26 cellular contexts compared by ENCODE assay signal in genomic region chr14:104364830-104365229, GRCh38.
DNase-seq lines count a peak whose midpoint lies in the region; ATAC-seq and TF ChIP-seq lines count a peak whose summit lies in the region.
"Had no signal": no experiment of that assay in that cellular context is flagged by ENCODE, and none has a peak within 500 bp of the region (broad histone marks: within the 10 kb centered on the region; RNA-seq: fewer than 3 reads in every experiment).

No MANE protein-coding gene starts in this region.

- no peak for TF ChIP-seq CTCF in natural killer cell (IDR thresholded peaks at IDR 0.05)

- no peak overlapping the region for H3K4me3 Mint-ChIP-seq in natural killer cell treated with Interleukin-12 subunit alpha and Interleukin-12 subunit beta and Interleukin-15 and Interleukin-18, amount 100 ng/mL, for 72 hours
- H3K4me3 Mint-ChIP-seq in natural killer cell: no peak overlapping the region
- H3K4me3 Mint-ChIP-seq: activated naive CD8-positive, alpha-beta T cell treated with anti-CD3 and anti-CD28 coated beads, Interleukin-2, amount 10 ng/mL, durations not matched to agents 7 days and 5 days; immature natural killer cell; memory B cell; neural progenitor cell; stimulated activated naive B cell treated with anti-CD40 and anti-IgM and Interleukin-4, amounts not matched to agents 10 μg/mL and 1 μg/mL and 100 μg/mL, for 72 hours; type B pancreatic cell had no signal

- H3K36me3 Mint-ChIP-seq in natural killer cell treated with Interleukin-12 subunit alpha and Interleukin-12 subunit beta and Interleukin-15 and Interleukin-18, amount 100 ng/mL, for 72 hours: no peaks in the 10 kb centered on the region
- H3K36me3 Mint-ChIP-seq in natural killer cell: no peaks in the 10 kb centered on the region
- H3K36me3 Mint-ChIP-seq: activated naive CD8-positive, alpha-beta T cell treated with anti-CD3 and anti-CD28 coated beads, Interleukin-2, amount 10 ng/mL, durations not matched to agents 7 days and 5 days; immature natural killer cell; memory B cell; neural progenitor cell; stimulated activated naive B cell treated with anti-CD40 and anti-IgM and Interleukin-4, amounts not matched to agents 10 μg/mL and 1 μg/mL and 100 μg/mL, for 72 hours; type B pancreatic cell had no signal

- H3K27me3 Mint-ChIP-seq in natural killer cell treated with Interleukin-12 subunit alpha and Interleukin-12 subunit beta and Interleukin-15 and Interleukin-18, amount 100 ng/mL, for 72 hours: peaks cover 0 to 1% of the 10 kb centered on the region in 2 donors
- no peaks in the 10 kb centered on the region for H3K27me3 Mint-ChIP-seq in natural killer cell (ENCODE audit: low read depth in 2 of 2)
- H3K27me3 Mint-ChIP-seq: activated naive CD8-positive, alpha-beta T cell treated with anti-CD3 and anti-CD28 coated beads, Interleukin-2, amount 10 ng/mL, durations not matched to agents 7 days and 5 days had no signal

- H3K27ac Mint-ChIP-seq in natural killer cell treated with Interleukin-12 subunit alpha and Interleukin-12 subunit beta and Interleukin-15 and Interleukin-18, amount 100 ng/mL, for 72 hours: no peak overlapping the region
- no peak overlapping the region for H3K27ac Mint-ChIP-seq in natural killer cell
- H3K27ac Mint-ChIP-seq: activated naive CD8-positive, alpha-beta T cell treated with anti-CD3 and anti-CD28 coated beads, Interleukin-2, amount 10 ng/mL, durations not matched to agents 7 days and 5 days; immature natural killer cell; memory B cell; neural progenitor cell; stimulated activated naive B cell treated with anti-CD40 and anti-IgM and Interleukin-4, amounts not matched to agents 10 μg/mL and 1 μg/mL and 100 μg/mL, for 72 hours; type B pancreatic cell had no signal

- ATAC-seq in natural killer cell treated with Interleukin-12 subunit alpha and Interleukin-12 subunit beta and Interleukin-15 and Interleukin-18, amount 100 ng/mL, for 72 hours: no peak
- ATAC-seq in natural killer cell: no peak
- ATAC-seq in GM18858 (IDR thresholded peaks at IDR 0.05; ENCODE audit: unreplicated experiment): no peak
- ATAC-seq: HCT116; PC-3; stimulated activated naive B cell treated with anti-CD40 and anti-IgM and Interleukin-4, amounts not matched to agents 10 μg/mL and 1 μg/mL and 100 μg/mL, for 72 hours had no signal

- peaks cover 0 to 1% of the 10 kb centered on the region in 2 donors for H3K4me1 Mint-ChIP-seq in natural killer cell treated with Interleukin-12 subunit alpha and Interleukin-12 subunit beta and Interleukin-15 and Interleukin-18, amount 100 ng/mL, for 72 hours (ENCODE audit: low read depth in 2 of 2)
- H3K4me1 Mint-ChIP-seq in natural killer cell: peaks cover 0 to 4% of the 10 kb centered on the region in 2 donors
- H3K4me1 Mint-ChIP-seq: activated naive CD8-positive, alpha-beta T cell treated with anti-CD3 and anti-CD28 coated beads, Interleukin-2, amount 10 ng/mL, durations not matched to agents 7 days and 5 days; immature natural killer cell; stimulated activated naive B cell treated with anti-CD40 and anti-IgM and Interleukin-4, amounts not matched to agents 10 μg/mL and 1 μg/mL and 100 μg/mL, for 72 hours had no signal

- no peaks in the 10 kb centered on the region for H3K9me3 Mint-ChIP-seq in natural killer cell treated with Interleukin-12 subunit alpha and Interleukin-12 subunit beta and Interleukin-15 and Interleukin-18, amount 100 ng/mL, for 72 hours
- no peaks in the 10 kb centered on the region for H3K9me3 Mint-ChIP-seq in natural killer cell
- H3K9me3 Mint-ChIP-seq: activated naive CD8-positive, alpha-beta T cell treated with anti-CD3 and anti-CD28 coated beads, Interleukin-2, amount 10 ng/mL, durations not matched to agents 7 days and 5 days; immature natural killer cell; neural progenitor cell; type B pancreatic cell had no signal

- intact Hi-C loops in natural killer cell (cut with micrococcal nuclease): no loop called here

- DNase-seq in NCI-H2227 treated with DMSO at 0.1 percent for 48 hours (lab: John Stamatoyannopoulos, UW): peak; percentile 20
- DNase-seq in NCI-H2227 (lab: John Stamatoyannopoulos, UW; ENCODE audit: unreplicated experiment): no peak
- peak; percentile 54 for DNase-seq in natural killer cell treated with Interleukin-12 subunit alpha and Interleukin-12 subunit beta and Interleukin-15 and Interleukin-18, amount 100 ng/mL, for 72 hours (ENCODE audit: low spot score)
- DNase-seq in natural killer cell: no peak
- peak; percentile 99 for DNase-seq in SKM-1 treated with dmso at 0.1 percent for 144 hours (lab: John Stamatoyannopoulos, UW; ENCODE audit: unreplicated experiment)
- DNase-seq in NCI-H2196 (lab: John Stamatoyannopoulos, UW; ENCODE audit: unreplicated experiment): no peak
- DNase-seq: activated CD4-positive, alpha-beta T cell treated with anti-CD3 and anti-CD28 coated beads for 4 hours; activated naive CD8-positive, alpha-beta T cell treated with anti-CD3 and anti-CD28 coated beads, Interleukin-2, amount 10 ng/mL, durations not matched to agents 7 days and 5 days; colonic mucosa; DMS79; effector CD4-positive, alpha-beta T cell; hypothalamus; immature natural killer cell; MG63; NCI-H146; PC-3; SHP77; small intestine; stimulated activated naive B cell treated with anti-CD40 and anti-IgM and Interleukin-4, amounts not matched to agents 10 μg/mL and 1 μg/mL and 100 μg/mL, for 72 hours; substantia nigra; WERI-Rb-1 had no signal

Comparison
In these comparisons a context has a peak if more than half of its experiments do, and no peak if none do; other contexts are left out.
1. DNase-seq: peak in NCI-H2227 treated with DMSO at 0.1 percent for 48 hours (single experiment), natural killer cell treated with Interleukin-12 subunit alpha and Interleukin-12 subunit beta and Interleukin-15 and Interleukin-18, amount 100 ng/mL, for 72 hours (single experiment) and SKM-1 treated with dmso at 0.1 percent for 144 hours (single experiment); none in NCI-H2227 (single experiment), natural killer cell (single experiment) and NCI-H2196 (single experiment).